Comparison of ENCODE assay signal across 20 cellular contexts in the genomic region with DNA sequence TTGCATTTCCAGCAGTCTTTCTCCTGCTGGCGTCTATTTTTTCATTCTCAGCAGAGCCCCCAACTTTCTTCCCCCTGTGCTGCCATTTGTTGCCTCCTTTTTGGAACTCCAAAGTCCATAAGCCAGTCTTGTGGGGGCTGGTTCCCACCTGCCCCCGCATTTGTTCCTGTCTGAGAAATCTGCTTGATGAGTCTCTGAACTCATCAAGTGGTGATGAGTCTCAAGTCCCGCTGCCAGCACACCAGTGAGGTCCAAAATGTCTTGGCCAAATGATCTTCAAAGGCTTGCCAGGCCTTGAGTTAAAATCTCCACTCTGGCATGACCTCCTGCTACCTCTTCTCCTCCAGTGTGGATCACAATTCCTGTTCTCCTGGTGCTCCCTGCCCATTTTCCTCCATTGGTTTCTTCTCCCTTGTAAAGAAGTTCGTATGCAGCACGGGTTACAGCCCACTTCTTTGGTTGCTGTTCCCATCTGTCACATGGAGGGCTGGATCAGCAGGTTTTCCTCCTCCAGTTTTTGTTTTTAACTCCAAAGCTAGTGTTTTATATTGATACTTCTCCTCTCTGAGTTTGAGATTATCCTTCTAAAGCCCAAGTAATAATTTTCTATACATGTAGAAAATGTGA.
DNase-seq lines count a peak whose midpoint lies in the region; ATAC-seq and TF ChIP-seq lines count a peak whose summit lies in the region.
"Had no signal": no experiment of that assay in that cellular context is flagged by ENCODE, and none has a peak within 500 bp of the region (broad histone marks: within the 10 kb centered on the region; RNA-seq: fewer than 3 reads in every experiment).

No MANE protein-coding gene starts in this region.

- H2AFZ ChIP-seq in MM.1S (ENCODE audit: low read length): no peak overlapping the region
- H2AFZ ChIP-seq: GM23338, PC-9 had no signal

- H3K4me2 ChIP-seq in MM.1S (ENCODE audit: low read depth, low read length): no peak overlapping the region
- H3K4me2 ChIP-seq: GM23338, KMS-11, PC-9 had no signal

- no peaks in the 10 kb centered on the region for H4K20me1 ChIP-seq in MM.1S (ENCODE audit: insufficient read depth, low read length)

- H3F3A ChIP-seq in MM.1S (ENCODE audit: insufficient read depth, low read length): no peaks in the 10 kb centered on the region

- no peaks in the 10 kb centered on the region for H3K9me2 ChIP-seq in MM.1S (replicated peaks; ENCODE audit: insufficient read depth, low read length)

- no peaks in the 10 kb centered on the region for H3K36me3 ChIP-seq in MM.1S (replicated peaks; ENCODE audit: insufficient read depth, low read length)
- H3K36me3 ChIP-seq: HAP-1, SJSA1 had no signal

- H3K27ac ChIP-seq in MM.1S (ENCODE audit: low read length): no peak overlapping the region
- H3K27ac ChIP-seq: 22Rv1, KMS-11, PC-9, SJSA1 had no signal

- no peak for ATAC-seq in esophagus mucosa
- ATAC-seq in GM18520 (IDR thresholded peaks at IDR 0.05; ENCODE audit: unreplicated experiment): no peak
- ATAC-seq: GM23338, Right ventricle myocardium inferior had no signal

- H3K4me1 ChIP-seq in MM.1S (ENCODE audit: low read length): no peaks in the 10 kb centered on the region
- H3K4me1 ChIP-seq: SJSA1 had no signal

- no peaks in the 10 kb centered on the region for H3K79me2 ChIP-seq in MM.1S (ENCODE audit: low read length)

- H3K9ac ChIP-seq in MM.1S (ENCODE audit: low read length): no peak overlapping the region
- H3K9ac ChIP-seq: KMS-11 had no signal

- H3K4me3 ChIP-seq in MM.1S (ENCODE audit: low read length): no peak overlapping the region
- H3K4me3 ChIP-seq: GM23338, HAP-1, PC-9, SJSA1 had no signal

- no peaks in the 10 kb centered on the region for H3K9me3 ChIP-seq in MM.1S (replicated peaks; ENCODE audit: insufficient read depth, low read length)
- H3K9me3 ChIP-seq: BE2C, HAP-1, SJSA1 had no signal

- peak; percentile 37 for DNase-seq in DMS 273 (lab: John Stamatoyannopoulos, UW; ENCODE audit: unreplicated experiment)
- no peak for DNase-seq in DMS 273 treated with DMSO at 0.1 percent for 48 hours (lab: John Stamatoyannopoulos, UW)
- DNase-seq in cerebellum (ENCODE audit: low spot score): peak; percentile 21
- peak; percentile 33 for DNase-seq in occipital lobe (lab: John Stamatoyannopoulos, UW)
- DNase-seq in GM20000 (ENCODE audit: low spot score): no peak
- DNase-seq in MM.1S: no peak
- DNase-seq: Calu3, NCI-H1092 treated with DMSO at 0.1 percent for 48 hours, NCI-H1436 treated with DMSO at 0.1 percent for 48 hours, NCI-H2029, PC-9 had no signal

- no peaks in the 10 kb centered on the region for H3K27me3 ChIP-seq in MM.1S (replicated peaks; ENCODE audit: insufficient read depth, low read length)
- H3K27me3 ChIP-seq: BE2C, SJSA1 had no signal

- no peak for TF ChIP-seq CTCF in GM20000 (IDR thresholded peaks at IDR 0.05; ENCODE audit: extremely low read depth, missing control alignments)
- TF ChIP-seq CTCF in MM.1S (IDR thresholded peaks at IDR 0.05; ENCODE audit: low read length): no peak

Comparison
In these comparisons a context has a peak if more than half of its experiments do, and no peak if none do; other contexts are left out.
1. DNase-seq: peak in DMS 273 (single experiment), cerebellum (single experiment) and occipital lobe (single experiment); none in DMS 273 treated with DMSO at 0.1 percent for 48 hours (single experiment), GM20000 (single experiment) and MM.1S (single experiment).